Comparison of ENCODE assay signal across 8 cellular contexts in the genomic region with DNA sequence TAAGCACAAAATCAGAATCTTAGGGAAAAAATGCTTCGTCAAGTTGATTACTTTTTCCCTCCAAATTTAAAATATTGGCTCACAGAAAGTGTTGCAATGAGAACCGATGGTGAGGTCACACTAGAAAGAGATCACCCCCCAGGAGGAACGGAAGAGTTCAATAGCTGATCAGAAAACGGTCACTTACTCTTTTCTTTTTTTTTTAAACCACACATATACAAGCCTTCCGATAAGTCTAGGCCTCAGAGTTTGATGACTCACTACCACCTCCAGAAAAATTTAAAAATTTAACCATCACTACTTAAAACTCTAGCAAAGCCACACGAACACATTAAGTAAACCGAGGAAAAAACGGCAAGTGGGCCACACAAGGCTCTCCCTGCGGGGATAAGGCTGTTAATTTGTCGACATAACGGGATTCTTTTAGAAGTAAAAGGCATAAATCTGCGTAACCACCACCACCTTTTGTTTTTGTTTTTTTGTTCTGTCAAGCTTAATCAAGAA. TPM values are rescaled to one million over a fixed set of nuclear protein-coding genes. Genes with fewer than 3 reads are reported as not detected.
A peak's percentile ranks its signal among the peaks of the same experiment; 100 is the strongest.
DNase-seq lines count a peak whose midpoint lies in the region; ATAC-seq, FAIRE-seq and TF ChIP-seq lines count a peak whose summit lies in the region.

No MANE protein-coding gene starts in this region.

- DNase-seq in A549 (ENCODE audit: low read depth in 1 of 2, low spot score in 1 of 2), result no peak
- peak; percentile 29 to 58 (median 35) for DNase-seq in immature natural killer cell
- no peak for DNase-seq in testis
- no peak for DNase-seq in NCI-H128 (lab: John Stamatoyannopoulos, UW; ENCODE audit: unreplicated experiment)
- DNase-seq in COLO668 (lab: John Stamatoyannopoulos, UW; ENCODE audit: unreplicated experiment), result no peak

- no peaks in the 10 kb centered on the region for H3K27me3 Mint-ChIP-seq in activated naive CD8-positive, alpha-beta T cell
- H3K27me3 Mint-ChIP-seq in immature natural killer cell (ENCODE audit: low read depth in 3 of 3), result peaks cover 0 to 21% (median 8%) of the 10 kb centered on the region in 3 donors

- peaks cover 8% of the 10 kb centered on the region; the same call in 1 of the 2 replicates for H3K27me3 ChIP-seq in HUES48 (ENCODE audit: control insufficient read depth, insufficient read depth, low read length)
- no peaks in the 10 kb centered on the region for H3K27me3 ChIP-seq in testis

- ATAC-seq in A549 (no peak), GM18867 (IDR thresholded peaks at IDR 0.05; ENCODE audit: unreplicated experiment) (no peak)

- no peak for TF ChIP-seq EP300 in A549 (IDR thresholded peaks at IDR 0.05)

- peak overlapping the region; percentile 93 for H3K27ac Mint-ChIP-seq in activated naive CD8-positive, alpha-beta T cell
- H3K27ac Mint-ChIP-seq in immature natural killer cell, result peak overlapping the region; percentile 88 to 99 (median 97)

- WGBS in A549 (ENCODE audit: missing lambda C conversion rate), result 12% methylated on average over 12 of the region's 12 CpGs
- WGBS in testis, 2 donors, result 9 to 17% methylated on average over 12 of the region's 12 CpGs

- H3K9ac ChIP-seq in HUES48 (ENCODE audit: low read depth, low read length), result peak overlapping the region; percentile 91

- H3K9me3 ChIP-seq in A549 (no peaks in the 10 kb centered on the region), HUES48 (ENCODE audit: control insufficient read depth, insufficient read depth, low read length) (no peaks in the 10 kb centered on the region), testis (no peaks in the 10 kb centered on the region)

- no peaks in the 10 kb centered on the region for H3K9me3 Mint-ChIP-seq in activated naive CD8-positive, alpha-beta T cell (ENCODE audit: low read depth)
- H3K9me3 Mint-ChIP-seq in immature natural killer cell, result no peaks in the 10 kb centered on the region

- TF ChIP-seq RAD21 in A549 (conservative IDR thresholded peaks at IDR 0.05 in 1 of 2, IDR thresholded peaks at IDR 0.05 in 1 of 2), result no peak

- peak overlapping the region; percentile 93 for H3K4me2 ChIP-seq in A549

- H3K27ac ChIP-seq in A549 (peak overlapping the region; percentile 97 to 99), HUES48 (ENCODE audit: low read depth, low read length) (peak overlapping the region; percentile 86), testis (peak overlapping the region in 1 of 2 donors; percentile 91)

- H3K4me3 Mint-ChIP-seq in activated naive CD8-positive, alpha-beta T cell, result peak overlapping the region; percentile 93
- peak overlapping the region; percentile 84 to 96 (median 95) for H3K4me3 Mint-ChIP-seq in immature natural killer cell

- peak overlapping the region; percentile 100 for H3K4me3 ChIP-seq in A549
- H3K4me3 ChIP-seq in HUES48 (ENCODE audit: low read depth, low read length), result peak overlapping the region; percentile 96
- peak overlapping the region; percentile 86 to 98 for H3K4me3 ChIP-seq in testis

- intact Hi-C loops in testis (cut with DNase I; ENCODE audit: low total_unique reads), result no loop called here

- CTCF ChIA-PET in A549 (lab: Yijun Ruan, JAX), result interaction anchor here (0.6 to 1.7 kb wide), 7 partner anchors 8 to 620 kb away, joined by 3 to 9 read pairs (median 4); no protein-coding TSS in a partner anchor

- H3K36me3 ChIP-seq in HUES48 (ENCODE audit: control insufficient read depth, insufficient read depth, low read length) (peaks cover 38% of the 10 kb centered on the region), testis (ENCODE audit: low read depth, missing control alignments) (no peaks in the 10 kb centered on the region)

- TF ChIP-seq POLR2A in A549 (IDR thresholded peaks at IDR 0.05; ENCODE audit: low read length) (no peak), testis (IDR thresholded peaks at IDR 0.05) (no peak)

- POLR2A ChIA-PET in A549 (lab: Yijun Ruan, JAX), result interaction anchor here (1.4 kb wide), 1 partner anchor 27 kb away, joined by 7 read pairs; a partner anchor contains a TSS

- FAIRE-seq in A549 (lab: Jason Lieb, UNC), result no peak

- peaks cover 45% of the 10 kb centered on the region for H3K4me1 Mint-ChIP-seq in activated naive CD8-positive, alpha-beta T cell (ENCODE audit: low read depth)
- H3K4me1 Mint-ChIP-seq in immature natural killer cell, result peaks cover 53 to 55% of the 10 kb centered on the region in 2 donors

- H3K4me1 ChIP-seq in A549 (peaks cover 25% of the 10 kb centered on the region), HUES48 (ENCODE audit: control insufficient read depth, insufficient read depth, low read length) (peaks cover 6% of the 10 kb centered on the region; the same call in 1 of the 2 replicates), testis (peaks cover 25% of the 10 kb centered on the region)

- TF ChIP-seq CTCF in A549 (IDR thresholded peaks at IDR 0.05), result no peak
- TF ChIP-seq CTCF in testis (IDR thresholded peaks at IDR 0.05), result no peak

- peaks cover 3% of the 10 kb centered on the region for H3K36me3 Mint-ChIP-seq in activated naive CD8-positive, alpha-beta T cell
- H3K36me3 Mint-ChIP-seq in immature natural killer cell, result no peaks in the 10 kb centered on the region

TF ChIP-seq in A549, 52 proteins besides CTCF, POLR2A, EP300 and RAD21 (continues in another document):
- TF ChIP-seq, protein P1, sequence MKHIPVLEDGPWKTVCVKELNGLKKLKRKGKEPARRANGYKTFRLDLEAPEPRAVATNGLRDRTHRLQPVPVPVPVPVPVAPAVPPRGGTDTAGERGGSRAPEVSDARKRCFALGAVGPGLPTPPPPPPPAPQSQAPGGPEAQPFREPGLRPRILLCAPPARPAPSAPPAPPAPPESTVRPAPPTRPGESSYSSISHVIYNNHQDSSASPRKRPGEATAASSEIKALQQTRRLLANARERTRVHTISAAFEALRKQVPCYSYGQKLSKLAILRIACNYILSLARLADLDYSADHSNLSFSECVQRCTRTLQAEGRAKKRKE (CRISPR knock-in tag; IDR thresholded peaks at IDR 0.05; ENCODE audit: low read depth), result no peak
- TF ChIP-seq HOXB13 (CRISPR knock-in tag; IDR thresholded peaks at IDR 0.05; ENCODE audit: low read depth), result no peak
- TF ChIP-seq, protein P2, sequence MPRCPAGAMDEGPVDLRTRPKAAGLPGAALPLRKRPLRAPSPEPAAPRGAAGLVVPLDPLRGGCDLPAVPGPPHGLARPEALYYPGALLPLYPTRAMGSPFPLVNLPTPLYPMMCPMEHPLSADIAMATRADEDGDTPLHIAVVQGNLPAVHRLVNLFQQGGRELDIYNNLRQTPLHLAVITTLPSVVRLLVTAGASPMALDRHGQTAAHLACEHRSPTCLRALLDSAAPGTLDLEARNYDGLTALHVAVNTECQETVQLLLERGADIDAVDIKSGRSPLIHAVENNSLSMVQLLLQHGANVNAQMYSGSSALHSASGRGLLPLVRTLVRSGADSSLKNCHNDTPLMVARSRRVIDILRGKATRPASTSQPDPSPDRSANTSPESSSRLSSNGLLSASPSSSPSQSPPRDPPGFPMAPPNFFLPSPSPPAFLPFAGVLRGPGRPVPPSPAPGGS (IDR thresholded peaks at IDR 0.05), result no peak

RNA-seq across cellular contexts. Expression of a gene that starts 1.2 kb away (rescaled TPM):
- polyA plus RNA-seq in A549 (2011; rRNA removed), result 169 and 174 TPM in 2 replicates
- 138 and 190 TPM in 2 replicates for polyA plus RNA-seq in A549 (2012; cell fraction: cytosol; rRNA removed)
- polyA plus RNA-seq in A549 (2012; cell fraction: nucleus; rRNA removed), result 185 and 190 TPM in 2 replicates
- 140 to 159 TPM (median 158 TPM) in 3 replicates for polyA plus RNA-seq in A549 (2017; fragmentation: RNase III; extraction: RNeasy Plus Mini Kit Qiagen cat#74134 plus additional on column Dnase treatment)
- 172 and 248 TPM in 2 replicates for polyA minus RNA-seq in A549 (2011; rRNA and poly(A)+ RNA removed)
- 100 to 1,000 TPM; 195 to 304 (median 198) TPM for polyA plus RNA-seq in immature natural killer cell
- 100 to 1,000 TPM; 150 to 151 TPM for total RNA-seq in testis
- polyA plus RNA-seq in testis (ENCODE audit: insufficient read depth, low read depth, low replicate concordance), result 163 TPM

RNA-seq across cellular contexts. Expression of a gene that starts 1.5 kb away (rescaled TPM):
- polyA plus RNA-seq in A549 (2011; rRNA removed) (1.1 and 1.6 TPM in 2 replicates), A549 (2017; fragmentation: RNase III; extraction: RNeasy Plus Mini Kit Qiagen cat#74134 plus additional on column Dnase treatment) (0.29 to 1.4 TPM (median 1.2 TPM) in 3 replicates), immature natural killer cell (under 1 TPM in 2 of 3 donors, not detected in 1; 0.55 to 0.96 TPM), testis (ENCODE audit: insufficient read depth, low read depth, low replicate concordance) (33.1 TPM)
- polyA plus RNA-seq in A549 (2012; cell fraction: cytosol; rRNA removed), result 0.67 and 0.79 TPM in 2 replicates
- 0.82 and 0.91 TPM in 2 replicates for polyA plus RNA-seq in A549 (2012; cell fraction: nucleus; rRNA removed)
- polyA minus RNA-seq in A549 (2011; rRNA and poly(A)+ RNA removed), result not detected in 2 replicates
- 10 to 100 TPM in 1 of 2 donors, 1 to 10 TPM in 1; 8.4 to 20.9 TPM for total RNA-seq in testis

RNA-seq across cellular contexts. Expression of a gene that starts 18.3 kb away (rescaled TPM):
- polyA plus RNA-seq in A549 (2011; rRNA removed), result 15.4 and 25.2 TPM in 2 replicates
- 56.1 and 56.8 TPM in 2 replicates for polyA plus RNA-seq in A549 (2012; cell fraction: cytosol; rRNA removed)
- polyA plus RNA-seq in A549 (2012; cell fraction: nucleus; rRNA removed), result 26.9 and 34.3 TPM in 2 replicates
- polyA plus RNA-seq in A549 (2017; fragmentation: RNase III; extraction: RNeasy Plus Mini Kit Qiagen cat#74134 plus additional on column Dnase treatment), result 34.9 to 36.9 TPM (median 35.6 TPM) in 3 replicates
- polyA minus RNA-seq in A549 (2011; rRNA and poly(A)+ RNA removed), result 8.1 and 8.4 TPM in 2 replicates
- polyA plus RNA-seq in immature natural killer cell, result 10 to 100 TPM; 30.2 to 36.9 (median 34.5) TPM
- total RNA-seq in testis, result 100 to 1,000 TPM; 103 to 121 TPM
- 160 TPM for polyA plus RNA-seq in testis (ENCODE audit: insufficient read depth, low read depth, low replicate concordance)

RNA-seq across cellular contexts. Expression of a gene that starts 18.4 kb away (rescaled TPM):
- polyA plus RNA-seq in A549 (2011; rRNA removed), result 47.5 and 63.0 TPM in 2 replicates
- 28.8 and 32.5 TPM in 2 replicates for polyA plus RNA-seq in A549 (2012; cell fraction: cytosol; rRNA removed)
- 31.7 and 33.8 TPM in 2 replicates for polyA plus RNA-seq in A549 (2012; cell fraction: nucleus; rRNA removed)
- polyA plus RNA-seq in A549 (2017; fragmentation: RNase III; extraction: RNeasy Plus Mini Kit Qiagen cat#74134 plus additional on column Dnase treatment), result 25.3 to 28.6 TPM (median 27.7 TPM) in 3 replicates
- polyA minus RNA-seq in A549 (2011; rRNA and poly(A)+ RNA removed), result 19.5 and 29.0 TPM in 2 replicates
- polyA plus RNA-seq in immature natural killer cell, result 100 to 1,000 TPM; 104 to 153 (median 131) TPM
- total RNA-seq in testis, result 10 to 100 TPM; 51.4 to 58.9 TPM
- 71.0 TPM for polyA plus RNA-seq in testis (ENCODE audit: insufficient read depth, low read depth, low replicate concordance)

RNA-seq across cellular contexts. Expression of a gene that starts 26.6 kb away (rescaled TPM):
- 2,218 and 2,405 TPM in 2 replicates for polyA plus RNA-seq in A549 (2011; rRNA removed)
- 3,633 and 4,197 TPM in 2 replicates for polyA plus RNA-seq in A549 (2012; cell fraction: cytosol; rRNA removed)
- 1,837 and 2,384 TPM in 2 replicates for polyA plus RNA-seq in A549 (2012; cell fraction: nucleus; rRNA removed)
- 2,511 to 2,766 TPM (median 2,608 TPM) in 3 replicates for polyA plus RNA-seq in A549 (2017; fragmentation: RNase III; extraction: RNeasy Plus Mini Kit Qiagen cat#74134 plus additional on column Dnase treatment)
- polyA minus RNA-seq in A549 (2011; rRNA and poly(A)+ RNA removed), result 1,872 and 2,628 TPM in 2 replicates
- polyA plus RNA-seq in immature natural killer cell, result 100 to 1,000 TPM; 459 to 791 (median 622) TPM
- 1,000 to 10,000 TPM in 1 of 2 donors, 100 to 1,000 TPM in 1; 856 to 1,453 TPM for total RNA-seq in testis
- 1,924 TPM for polyA plus RNA-seq in testis (ENCODE audit: insufficient read depth, low read depth, low replicate concordance)

Comparison
In these comparisons a context has a peak if more than half of its experiments do, and no peak if none do; other contexts are left out.
1. DNase-seq: peak in immature natural killer cell (3 of 3); none in A549 (0 of 2), testis (single experiment), NCI-H128 (single experiment) and COLO668 (single experiment).
2. RNA of a gene that starts 1.5 kb away (polyA plus RNA-seq): 33.1 TPM in testis (single experiment); 0.29 to 1.6 TPM in A549 and 0.55 to 0.96 TPM in immature natural killer cell; every median in the first group is over 10 times any median in the second.
3. Peak in every context shown above with its lines, with median percentiles within 50 percentile points of each other: H3K4me3 ChIP-seq.